In the genomic region with DNA sequence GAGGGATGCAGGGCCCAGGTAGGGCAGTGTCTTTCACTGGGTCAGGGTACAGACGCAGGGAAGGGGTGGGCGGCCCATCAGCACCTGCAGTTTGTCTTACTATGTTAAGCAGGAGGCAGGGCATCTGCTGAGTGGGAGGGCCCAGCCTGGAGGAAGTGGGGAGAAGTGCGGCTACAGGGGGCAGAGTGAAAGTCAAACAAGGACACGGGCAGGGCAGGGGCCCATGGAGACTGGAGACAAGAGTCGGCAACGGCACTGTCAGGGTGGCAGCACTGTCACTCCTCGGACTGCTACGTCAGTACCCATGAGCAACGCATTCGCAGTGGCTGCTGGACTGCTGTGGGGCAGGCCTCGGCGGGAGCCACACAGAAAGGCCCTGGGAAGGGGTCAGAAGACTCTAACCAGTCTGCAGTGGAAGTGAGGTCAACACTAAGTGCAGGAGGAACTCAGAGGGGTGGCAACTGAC, we compare ENCODE assay signal across 8 cellular contexts. TPM values are rescaled to one million over a fixed set of nuclear protein-coding genes. Genes with fewer than 3 reads are reported as not detected.
DNase-seq lines count a peak whose midpoint lies in the region; ATAC-seq, FAIRE-seq and TF ChIP-seq lines count a peak whose summit lies in the region.

No MANE protein-coding gene starts in this region.

- peaks cover 64 to 95% (median 80%) of the 10 kb centered on the region in 3 donors for H3K4me1 Mint-ChIP-seq in CD8-positive, alpha-beta memory T cell
- H3K4me1 Mint-ChIP-seq in GM23338 (peaks cover 83% of the 10 kb centered on the region), T-cell (peaks cover 81 to 93% (median 85%) of the 10 kb centered on the region in 3 donors)

- H3F3A ChIP-seq in GM23338 (replicated peaks; ENCODE audit: low read depth): peaks cover 7% of the 10 kb centered on the region

- intact Hi-C loops in pancreas (cut with DNase I): no loop called here

- H3K4me2 ChIP-seq in GM23338: peak overlapping the region; percentile 62; the same call in 1 of the 2 replicates

- FAIRE-seq in pancreas (lab: Jason Lieb, UNC): no peak

- no peaks in the 10 kb centered on the region for H3K36me3 ChIP-seq in CD8-positive, alpha-beta memory T cell (ENCODE audit: insufficient read depth, low read length)
- H3K36me3 ChIP-seq in GM23338 (ENCODE audit: insufficient read depth) (no peaks in the 10 kb centered on the region), pancreas (no peaks in the 10 kb centered on the region)

- no peaks in the 10 kb centered on the region for H3K27me3 ChIP-seq in CD8-positive, alpha-beta memory T cell (ENCODE audit: insufficient read depth, low read length, poor library complexity, severe bottlenecking)
- H3K27me3 ChIP-seq in GM23338 (ENCODE audit: insufficient read depth) (no peaks in the 10 kb centered on the region), pancreas (no peaks in the 10 kb centered on the region)

- H3K79me2 ChIP-seq in GM23338 (replicated peaks; ENCODE audit: insufficient read depth): peaks cover 100% of the 10 kb centered on the region

- CTCF ChIA-PET in CD8-positive, alpha-beta memory T cell (lab: Charles Lee): no interaction called here
- CTCF ChIA-PET in T-cell (lab: Charles Lee): no interaction called here

- peak; percentile 27 to 73 (median 52) for DNase-seq in CD8-positive, alpha-beta memory T cell
- DNase-seq in GM23338 (ENCODE audit: low spot score) (peak; percentile 76), T-cell (peak; percentile 33 to 75 (median 61)), pancreas (no peak), retina (no peak), DMS79 (lab: John Stamatoyannopoulos, UW) (no peak)

- ATAC-seq in GM23338 (peak; percentile 77), T-cell (replicated peaks in 1 of 4) (peak; percentile 93 to 98 (median 96)), pancreas (peak in 3 of 4 donors; percentile 19 to 52 (median 29)), GM18511 (IDR thresholded peaks at IDR 0.05; ENCODE audit: unreplicated experiment) (no peak)

- no peak overlapping the region for H2AFZ ChIP-seq in GM23338

- H3K4me3 ChIP-seq in CD8-positive, alpha-beta memory T cell (ENCODE audit: low read length): peak overlapping the region; percentile 24
- H3K4me3 ChIP-seq in GM23338: no peak overlapping the region
- no peak overlapping the region for H3K4me3 ChIP-seq in pancreas

- H3K4me1 ChIP-seq in CD8-positive, alpha-beta memory T cell (ENCODE audit: insufficient read depth, low read length): peaks cover 49% of the 10 kb centered on the region
- H3K4me1 ChIP-seq in GM23338 (ENCODE audit: insufficient read depth) (peaks cover 26% of the 10 kb centered on the region), pancreas (peaks cover 0 to 11% (median 0%) of the 10 kb centered on the region in 3 donors)

- H4K20me1 ChIP-seq in GM23338 (replicated peaks; ENCODE audit: insufficient read depth): peaks cover 86% of the 10 kb centered on the region

- TF ChIP-seq CTCF in GM23338 (conservative IDR thresholded peaks at IDR 0.05; ENCODE audit: low read depth in 2 of 2) (no peak), pancreas (IDR thresholded peaks at IDR 0.05) (no peak)

- H3K36me3 Mint-ChIP-seq in CD8-positive, alpha-beta memory T cell: peaks cover 0 to 6% (median 0%) of the 10 kb centered on the region in 3 donors
- H3K36me3 Mint-ChIP-seq in GM23338 (ENCODE audit: low read depth) (no peaks in the 10 kb centered on the region; the same call in 2 of the 3 replicates), T-cell (no peaks in the 10 kb centered on the region)

- POLR2A ChIA-PET in CD8-positive, alpha-beta memory T cell (lab: Charles Lee): no interaction called here
- POLR2A ChIA-PET in T-cell (lab: Charles Lee): no interaction called here

- no peak overlapping the region for H3K27ac ChIP-seq in CD8-positive, alpha-beta memory T cell (ENCODE audit: low read depth, low read length)
- H3K27ac ChIP-seq in GM23338 (ENCODE audit: low read depth): peak overlapping the region; percentile 83; the same call in 1 of the 2 replicates
- H3K27ac ChIP-seq in angular gyrus (ENCODE audit: low read depth, low read length): peak overlapping the region; percentile 83
- no peak overlapping the region for H3K27ac ChIP-seq in pancreas

- peak overlapping the region; percentile 62 to 95 (median 79) for H3K27ac Mint-ChIP-seq in CD8-positive, alpha-beta memory T cell
- H3K27ac Mint-ChIP-seq in GM23338 (peak overlapping the region; percentile 77), T-cell (peak overlapping the region; percentile 60 to 94)

- WGBS in pancreas, 2 donors: 62 to 76% methylated on average over 12 of the region's 12 CpGs

- peak overlapping the region; percentile 6 to 89 (median 66) for H3K4me3 Mint-ChIP-seq in CD8-positive, alpha-beta memory T cell
- H3K4me3 Mint-ChIP-seq in GM23338 (peak overlapping the region; percentile 7; the same call in 1 of the 3 replicates), T-cell (peak overlapping the region; percentile 69 to 85 (median 73))

- no peaks in the 10 kb centered on the region for H3K9me3 Mint-ChIP-seq in CD8-positive, alpha-beta memory T cell
- no peaks in the 10 kb centered on the region for H3K9me3 Mint-ChIP-seq in GM23338
- H3K9me3 Mint-ChIP-seq in T-cell: no peaks in the 10 kb centered on the region

- no peaks in the 10 kb centered on the region for H3K9me3 ChIP-seq in CD8-positive, alpha-beta memory T cell (ENCODE audit: low read length)
- no peaks in the 10 kb centered on the region for H3K9me3 ChIP-seq in pancreas

- no peaks in the 10 kb centered on the region for H3K27me3 Mint-ChIP-seq in CD8-positive, alpha-beta memory T cell
- H3K27me3 Mint-ChIP-seq in GM23338 (ENCODE audit: insufficient read depth, low read depth, poor library complexity) (peaks cover 12% of the 10 kb centered on the region), T-cell (no peaks in the 10 kb centered on the region)

- no peaks in the 10 kb centered on the region for H3K9me2 ChIP-seq in GM23338 (ENCODE audit: insufficient read depth)

TF ChIP-seq in GM23338, 12 proteins besides CTCF, POLR2A, EP300 and RAD21 (continues in another document):
- TF ChIP-seq, protein P1, sequence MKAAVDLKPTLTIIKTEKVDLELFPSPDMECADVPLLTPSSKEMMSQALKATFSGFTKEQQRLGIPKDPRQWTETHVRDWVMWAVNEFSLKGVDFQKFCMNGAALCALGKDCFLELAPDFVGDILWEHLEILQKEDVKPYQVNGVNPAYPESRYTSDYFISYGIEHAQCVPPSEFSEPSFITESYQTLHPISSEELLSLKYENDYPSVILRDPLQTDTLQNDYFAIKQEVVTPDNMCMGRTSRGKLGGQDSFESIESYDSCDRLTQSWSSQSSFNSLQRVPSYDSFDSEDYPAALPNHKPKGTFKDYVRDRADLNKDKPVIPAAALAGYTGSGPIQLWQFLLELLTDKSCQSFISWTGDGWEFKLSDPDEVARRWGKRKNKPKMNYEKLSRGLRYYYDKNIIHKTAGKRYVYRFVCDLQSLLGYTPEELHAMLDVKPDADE (IDR thresholded peaks at IDR 0.05): no peak
- TF ChIP-seq EZH2 (IDR thresholded peaks at IDR 0.05; ENCODE audit: low read depth, unreplicated experiment): no peak

RNA-seq across cellular contexts. Expression of a gene that starts 19.7 kb away (rescaled TPM):
- total RNA-seq in CD8-positive, alpha-beta memory T cell: 10 to 100 TPM; 30.4 to 33.7 TPM
- 2.2 TPM for polyA plus RNA-seq in CD8-positive, alpha-beta memory T cell
- total RNA-seq in GM23338 (2014; rRNA removed; shearing (Covaris generic)): 57.6 and 75.4 TPM in 2 replicates
- polyA plus RNA-seq in GM23338 (2016; fragmentation: Nextera tagmentation; extraction: Ambion mirVana): 6.9 and 8.2 TPM in 2 replicates
- 10 to 100 TPM; 25.6 to 38.7 (median 35.6) TPM for total RNA-seq in T-cell
- total RNA-seq in pancreas: 10 to 100 TPM; 11.6 to 20.1 (median 13.4) TPM
- 1 to 10 TPM; 3.8 to 4.0 TPM for polyA plus RNA-seq in pancreas

Comparison
In these comparisons a context has a peak if more than half of its experiments do, and no peak if none do; other contexts are left out.
1. DNase-seq: peak in CD8-positive, alpha-beta memory T cell (5 of 5), GM23338 (single experiment) and T-cell (34 of 34); none in pancreas (0 of 6), retina (single experiment) and DMS79 (single experiment).
2. H3K27ac ChIP-seq: peak in GM23338 (single experiment) and angular gyrus (single experiment); none in CD8-positive, alpha-beta memory T cell (single experiment) and pancreas (0 of 4).
3. H3K4me3 Mint-ChIP-seq: peak in every context shown above with its lines; median percentile 73 in T-cell; 66 in CD8-positive, alpha-beta memory T cell; 7 in GM23338.
4. Peak in every context shown above with its lines, with median percentiles within 50 percentile points of each other: H3K27ac Mint-ChIP-seq.